10 cellular contexts compared by ENCODE assay signal in the genomic region with DNA sequence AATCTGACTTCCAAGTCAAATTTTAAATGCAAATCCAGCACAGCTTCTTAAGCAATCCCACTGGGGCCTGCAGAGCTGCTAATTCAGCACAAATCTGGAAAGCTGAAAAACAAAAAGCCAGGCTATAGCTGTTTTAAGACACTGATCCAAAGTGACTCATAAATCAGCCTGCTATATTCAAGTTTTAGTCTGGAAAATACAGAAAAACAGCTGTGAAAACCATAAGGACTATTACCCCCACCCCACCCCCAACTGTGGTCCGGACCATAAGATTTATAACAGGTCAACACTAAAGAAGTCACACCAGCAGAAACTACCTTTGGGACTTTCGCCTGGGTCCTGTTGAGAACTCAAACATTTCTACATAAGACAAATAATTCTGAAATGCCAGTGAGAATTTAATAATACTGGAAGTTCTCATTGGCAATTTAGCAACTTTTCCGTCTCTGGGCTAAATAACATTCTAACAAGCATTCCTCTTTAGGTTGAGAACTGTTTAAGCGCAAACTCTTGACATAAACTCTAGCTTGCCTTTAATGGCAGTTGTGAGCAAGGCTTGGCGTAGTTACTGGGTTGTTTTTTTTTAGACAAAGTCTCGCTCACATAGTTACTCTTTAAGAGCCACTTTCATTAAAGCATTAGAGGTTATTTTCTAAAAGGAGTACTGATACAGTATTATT. TPM values are rescaled to one million over a fixed set of nuclear protein-coding genes. Genes with fewer than 3 reads are reported as not detected.
DNase-seq lines count a peak whose midpoint lies in the region; ATAC-seq, FAIRE-seq and TF ChIP-seq lines count a peak whose summit lies in the region.
"Had no signal": no experiment of that assay in that cellular context is flagged by ENCODE, and none has a peak within 500 bp of the region (broad histone marks: within the 10 kb centered on the region; RNA-seq: fewer than 3 reads in every experiment).

No MANE protein-coding gene starts in this region.

- WGBS in stomach, 5 donors: 14 to 25% (median 20%) methylated on average over 6 of the region's 6 CpGs

- H3K4me1 ChIP-seq in HEK293 (ENCODE audit: control insufficient read depth, insufficient read depth, low read length) (peaks cover 42% of the 10 kb centered on the region), stomach (peaks cover 18 to 56% (median 37%) of the 10 kb centered on the region in 4 donors)

- POLR2A ChIA-PET in HEK293 (lab: Yijun Ruan, JAX): interaction anchor here (0.8 kb wide), 1 partner anchor 151 kb away, joined by 3 read pairs; no protein-coding TSS in a partner anchor

- no peaks in the 10 kb centered on the region for H3K9me3 ChIP-seq in HEK293 (ENCODE audit: control insufficient read depth, insufficient read depth, low read depth, low read length)
- H3K9me3 ChIP-seq in stomach: no peaks in the 10 kb centered on the region

- peak overlapping the region; percentile 87 to 94 (median 91) for H3K4me3 Mint-ChIP-seq in brain
- H3K4me3 Mint-ChIP-seq: central memory CD8-positive, alpha-beta T cell had no signal

- H3K27ac ChIP-seq in HEK293 (ENCODE audit: extremely low read depth, low read depth, low read length) (peak overlapping the region; percentile 78), stomach (peak overlapping the region; percentile 38 to 99 (median 97))

- no peak for FAIRE-seq in urothelium cell line (lab: Jason Lieb, UNC)

- no peaks in the 10 kb centered on the region for H3K9me3 Mint-ChIP-seq in brain

- H3K36me3 ChIP-seq in HEK293 (ENCODE audit: control insufficient read depth in 2 of 2, insufficient read depth in 1 of 2, low read length in 2 of 2): peaks cover 6 to 11% of the 10 kb centered on the region in 2 experiments; a peak in 2 of 3 replicates
- H3K36me3 ChIP-seq in kidney epithelial cell (ENCODE audit: control insufficient read depth, insufficient read depth, low read length): peaks cover 2% of the 10 kb centered on the region
- H3K36me3 ChIP-seq in stomach: peaks cover 0 to 18% (median 9%) of the 10 kb centered on the region in 4 donors

- peaks cover 10% of the 10 kb centered on the region for H3K27me3 Mint-ChIP-seq in brain
- H3K27me3 Mint-ChIP-seq: central memory CD8-positive, alpha-beta T cell had no signal

- H3K4me1 Mint-ChIP-seq in brain: peaks cover 73% of the 10 kb centered on the region
- H3K4me1 Mint-ChIP-seq: central memory CD8-positive, alpha-beta T cell had no signal

- DNase-seq in kidney epithelial cell (ENCODE audit: low read depth) (no peak), stomach (no peak), urothelium cell line (ENCODE audit: low spot score) (no peak), NCI-H226 (no peak)
- DNase-seq: T-helper 1 cell had no signal

- no peaks in the 10 kb centered on the region for H3K27me3 ChIP-seq in kidney epithelial cell (ENCODE audit: control insufficient read depth, insufficient read depth, low read length)
- peaks cover 0 to 12% (median 4%) of the 10 kb centered on the region in 3 donors for H3K27me3 ChIP-seq in stomach

- CTCF ChIA-PET in HEK293 (lab: Yijun Ruan, JAX): interaction anchor here (0.6 to 0.8 kb wide), 3 partner anchors 198 to 381 kb away, joined by 3 read pairs; no protein-coding TSS in a partner anchor

- TF ChIP-seq CTCF in HEK293 (tag by site-specific recombination; IDR thresholded peaks at IDR 0.05) (no peak), brain (conservative IDR thresholded peaks at IDR 0.05) (no peak), kidney epithelial cell (IDR thresholded peaks at IDR 0.05; ENCODE audit: insufficient read depth, low read length, poor library complexity, severe bottlenecking) (no peak), stomach (IDR thresholded peaks at IDR 0.05) (no peak)

- intact Hi-C loops in stomach (cut with DNase I; ENCODE audit: low total_unique reads): no loop called here

- ATAC-seq in HG02840 (IDR thresholded peaks at IDR 0.05; ENCODE audit: low FRiP score, unreplicated experiment) (no peak), GM21576 (IDR thresholded peaks at IDR 0.05; ENCODE audit: unreplicated experiment) (no peak)

- TF ChIP-seq POLR2A in stomach (IDR thresholded peaks at IDR 0.05): no peak

- TF ChIP-seq EP300 in stomach (IDR thresholded peaks at IDR 0.05): no peak

- peak overlapping the region; percentile 86; the same call in 1 of the 2 replicates for H3K4me3 ChIP-seq in HEK293 (ENCODE audit: low read depth, low read length)
- peak overlapping the region; percentile 61 for H3K4me3 ChIP-seq in kidney epithelial cell (ENCODE audit: low read depth, low read length)
- peak overlapping the region; percentile 79 to 87 (median 84) for H3K4me3 ChIP-seq in stomach

- H3K27ac Mint-ChIP-seq in brain: peak overlapping the region; percentile 52 to 96 (median 87)

- peaks cover 16% of the 10 kb centered on the region for H3K36me3 Mint-ChIP-seq in brain

TF ChIP-seq in HEK293, 187 proteins besides CTCF, POLR2A, EP300 and RAD21 (continues in another document):
- no peak for TF ChIP-seq ZNF274 (IDR thresholded peaks at IDR 0.05; ENCODE audit: low read length)
- no peak for TF ChIP-seq ZNF274 (tag by site-specific recombination; IDR thresholded peaks at IDR 0.05; ENCODE audit: borderline replicate concordance)
- TF ChIP-seq ZNF341 (tag by site-specific recombination; IDR thresholded peaks at IDR 0.05; ENCODE audit: low read depth): no peak
- TF ChIP-seq, protein P1, sequence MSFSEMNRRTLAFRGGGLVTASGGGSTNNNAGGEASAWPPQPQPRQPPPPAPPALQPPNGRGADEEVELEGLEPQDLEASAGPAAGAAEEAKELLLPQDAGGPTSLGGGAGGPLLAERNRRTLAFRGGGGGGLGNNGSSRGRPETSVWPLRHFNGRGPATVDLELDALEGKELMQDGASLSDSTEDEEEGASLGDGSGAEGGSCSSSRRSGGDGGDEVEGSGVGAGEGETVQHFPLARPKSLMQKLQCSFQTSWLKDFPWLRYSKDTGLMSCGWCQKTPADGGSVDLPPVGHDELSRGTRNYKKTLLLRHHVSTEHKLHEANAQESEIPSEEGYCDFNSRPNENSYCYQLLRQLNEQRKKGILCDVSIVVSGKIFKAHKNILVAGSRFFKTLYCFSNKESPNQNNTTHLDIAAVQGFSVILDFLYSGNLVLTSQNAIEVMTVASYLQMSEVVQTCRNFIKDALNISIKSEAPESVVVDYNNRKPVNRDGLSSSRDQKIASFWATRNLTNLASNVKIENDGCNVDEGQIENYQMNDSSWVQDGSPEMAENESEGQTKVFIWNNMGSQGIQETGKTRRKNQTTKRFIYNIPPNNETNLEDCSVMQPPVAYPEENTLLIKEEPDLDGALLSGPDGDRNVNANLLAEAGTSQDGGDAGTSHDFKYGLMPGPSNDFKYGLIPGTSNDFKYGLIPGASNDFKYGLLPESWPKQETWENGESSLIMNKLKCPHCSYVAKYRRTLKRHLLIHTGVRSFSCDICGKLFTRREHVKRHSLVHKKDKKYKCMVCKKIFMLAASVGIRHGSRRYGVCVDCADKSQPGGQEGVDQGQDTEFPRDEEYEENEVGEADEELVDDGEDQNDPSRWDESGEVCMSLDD (tag by site-specific recombination; IDR thresholded peaks at IDR 0.05): no peak
- TF ChIP-seq, protein P2, sequence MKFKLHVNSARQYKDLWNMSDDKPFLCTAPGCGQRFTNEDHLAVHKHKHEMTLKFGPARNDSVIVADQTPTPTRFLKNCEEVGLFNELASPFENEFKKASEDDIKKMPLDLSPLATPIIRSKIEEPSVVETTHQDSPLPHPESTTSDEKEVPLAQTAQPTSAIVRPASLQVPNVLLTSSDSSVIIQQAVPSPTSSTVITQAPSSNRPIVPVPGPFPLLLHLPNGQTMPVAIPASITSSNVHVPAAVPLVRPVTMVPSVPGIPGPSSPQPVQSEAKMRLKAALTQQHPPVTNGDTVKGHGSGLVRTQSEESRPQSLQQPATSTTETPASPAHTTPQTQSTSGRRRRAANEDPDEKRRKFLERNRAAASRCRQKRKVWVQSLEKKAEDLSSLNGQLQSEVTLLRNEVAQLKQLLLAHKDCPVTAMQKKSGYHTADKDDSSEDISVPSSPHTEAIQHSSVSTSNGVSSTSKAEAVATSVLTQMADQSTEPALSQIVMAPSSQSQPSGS (tag by site-specific recombination; IDR thresholded peaks at IDR 0.05; ENCODE audit: low read depth): no peak
- TF ChIP-seq ZNF133 (tag by site-specific recombination; IDR thresholded peaks at IDR 0.05): no peak
- no peak for TF ChIP-seq ZNF23 (tag by site-specific recombination; IDR thresholded peaks at IDR 0.05; ENCODE audit: borderline replicate concordance)
- TF ChIP-seq, protein P3, sequence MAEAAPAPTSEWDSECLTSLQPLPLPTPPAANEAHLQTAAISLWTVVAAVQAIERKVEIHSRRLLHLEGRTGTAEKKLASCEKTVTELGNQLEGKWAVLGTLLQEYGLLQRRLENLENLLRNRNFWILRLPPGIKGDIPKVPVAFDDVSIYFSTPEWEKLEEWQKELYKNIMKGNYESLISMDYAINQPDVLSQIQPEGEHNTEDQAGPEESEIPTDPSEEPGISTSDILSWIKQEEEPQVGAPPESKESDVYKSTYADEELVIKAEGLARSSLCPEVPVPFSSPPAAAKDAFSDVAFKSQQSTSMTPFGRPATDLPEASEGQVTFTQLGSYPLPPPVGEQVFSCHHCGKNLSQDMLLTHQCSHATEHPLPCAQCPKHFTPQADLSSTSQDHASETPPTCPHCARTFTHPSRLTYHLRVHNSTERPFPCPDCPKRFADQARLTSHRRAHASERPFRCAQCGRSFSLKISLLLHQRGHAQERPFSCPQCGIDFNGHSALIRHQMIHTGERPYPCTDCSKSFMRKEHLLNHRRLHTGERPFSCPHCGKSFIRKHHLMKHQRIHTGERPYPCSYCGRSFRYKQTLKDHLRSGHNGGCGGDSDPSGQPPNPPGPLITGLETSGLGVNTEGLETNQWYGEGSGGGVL (tag by site-specific recombination; IDR thresholded peaks at IDR 0.05): no peak
- peak; percentile 58 for TF ChIP-seq GLIS1 (tag by site-specific recombination; IDR thresholded peaks at IDR 0.05)
- TF ChIP-seq, protein P4, sequence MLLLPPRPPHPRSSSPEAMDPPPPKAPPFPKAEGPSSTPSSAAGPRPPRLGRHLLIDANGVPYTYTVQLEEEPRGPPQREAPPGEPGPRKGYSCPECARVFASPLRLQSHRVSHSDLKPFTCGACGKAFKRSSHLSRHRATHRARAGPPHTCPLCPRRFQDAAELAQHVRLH (tag by site-specific recombination; IDR thresholded peaks at IDR 0.05): no peak
- no peak for TF ChIP-seq KLF7 (tag by site-specific recombination; IDR thresholded peaks at IDR 0.05; ENCODE audit: borderline replicate concordance)
- no peak for TF ChIP-seq KLF16 (tag by site-specific recombination; IDR thresholded peaks at IDR 0.05)
- TF ChIP-seq ZNF585B (tag by site-specific recombination; IDR thresholded peaks at IDR 0.05): no peak
- peak; percentile 82 for TF ChIP-seq GFI1B (tag by site-specific recombination; IDR thresholded peaks at IDR 0.05)
- no peak for TF ChIP-seq ZNF394 (tag by site-specific recombination; IDR thresholded peaks at IDR 0.05; ENCODE audit: borderline replicate concordance)
- no peak for TF ChIP-seq ZNF155 (tag by site-specific recombination; IDR thresholded peaks at IDR 0.05)

RNA-seq across cellular contexts. Expression of a gene that starts 3.3 kb away (rescaled TPM):
- 4.8 TPM for polyA plus RNA-seq in brain (ENCODE audit: insufficient read depth, low read depth, low replicate concordance)
- 57.9 and 72.2 TPM in 2 replicates for total RNA-seq in kidney epithelial cell
- 100 to 1,000 TPM in 3 of 5 donors, 10 to 100 TPM in 2; 41.4 to 330 (median 178) TPM for total RNA-seq in stomach
- 10 to 100 TPM in 1 of 3 donors, 1 to 10 TPM in 2; 4.8 to 12.4 (median 7.2) TPM for polyA plus RNA-seq in stomach
